13 cellular contexts compared by ENCODE assay signal in genomic region chr5:131610198-131611063, GRCh38. TPM values are rescaled to one million over a fixed set of nuclear protein-coding genes. Genes with fewer than 3 reads are reported as not detected.
DNase-seq lines count a peak whose midpoint lies in the region; ATAC-seq and TF ChIP-seq lines count a peak whose summit lies in the region.
"Had no signal": no experiment of that assay in that cellular context is flagged by ENCODE, and none has a peak within 500 bp of the region (broad histone marks: within the 10 kb centered on the region; RNA-seq: fewer than 3 reads in every experiment).

No MANE protein-coding gene starts in this region.

- H3K36me3 ChIP-seq in breast epithelium (no peaks in the 10 kb centered on the region), hepatocyte (replicated peaks; ENCODE audit: insufficient read depth, low read depth) (no peaks in the 10 kb centered on the region), thoracic aorta (no peaks in the 10 kb centered on the region), suprapubic skin (no peaks in the 10 kb centered on the region)
- H3K36me3 ChIP-seq: spleen had no signal

- peaks cover 84% of the 10 kb centered on the region for H3K79me2 ChIP-seq in hepatocyte

- H3K4me3 ChIP-seq in breast epithelium (no peak overlapping the region), hepatocyte (no peak overlapping the region), thoracic aorta (no peak overlapping the region), suprapubic skin (no peak overlapping the region)
- H3K4me3 ChIP-seq: spleen had no signal

- 53% methylated on average over 6 of the region's 6 CpGs for WGBS in hepatocyte (ENCODE audit: low lambda C conversion rate, missing lambda C conversion rate)
- 72% methylated on average over 6 of the region's 6 CpGs for WGBS in suprapubic skin

- ATAC-seq in WTC11, result peak; percentile 46; the same call in 1 of the 2 replicates
- no peak for ATAC-seq in thoracic aorta (ENCODE audit: insufficient number of reproducible peaks, low FRiP score, low read depth)

- H3K27ac Mint-ChIP-seq in MCF 10A (ENCODE audit: low read depth, unreplicated experiment) (no peak overlapping the region), WTC11 (peak overlapping the region; percentile 61; the same call in 1 of the 2 replicates)

- TF ChIP-seq CTCF in MCF 10A (IDR thresholded peaks at IDR 0.05; ENCODE audit: unreplicated experiment), result no peak
- no peak for TF ChIP-seq CTCF in breast epithelium (IDR thresholded peaks at IDR 0.05)
- no peak for TF ChIP-seq CTCF in WTC11 (IDR thresholded peaks at IDR 0.05)
- TF ChIP-seq CTCF in hepatocyte (IDR thresholded peaks at IDR 0.05; ENCODE audit: poor library complexity), result no peak
- TF ChIP-seq CTCF in thoracic aorta (IDR thresholded peaks at IDR 0.05), result no peak
- no peak for TF ChIP-seq CTCF in suprapubic skin (IDR thresholded peaks at IDR 0.05)

- CTCF ChIA-PET in MCF 10A (lab: Yijun Ruan, JAX) (interaction anchor here (0.6 to 5.6 kb wide), 5 partner anchors 9 to 429 kb away, joined by 3 to 55 read pairs (median 4); no protein-coding TSS in a partner anchor), WTC11 (lab: Charles Lee) (interaction anchor here (0.5 kb wide), 1 partner anchor 276 kb away, joined by 3 read pairs; no protein-coding TSS in a partner anchor)

- no peaks in the 10 kb centered on the region for H3K27me3 ChIP-seq in breast epithelium
- no peaks in the 10 kb centered on the region for H3K27me3 ChIP-seq in hepatocyte
- no peaks in the 10 kb centered on the region for H3K27me3 ChIP-seq in thoracic aorta (replicated peaks; ENCODE audit: insufficient read depth)
- no peaks in the 10 kb centered on the region for H3K27me3 ChIP-seq in suprapubic skin
- H3K27me3 ChIP-seq: spleen had no signal

- H3K9me2 ChIP-seq in hepatocyte (replicated peaks; ENCODE audit: insufficient read depth), result no peaks in the 10 kb centered on the region

- no peak overlapping the region for H2AFZ ChIP-seq in hepatocyte

- H3K4me1 Mint-ChIP-seq in MCF 10A (ENCODE audit: insufficient read depth, unreplicated experiment) (peaks cover 29% of the 10 kb centered on the region), WTC11 (peaks cover 42% of the 10 kb centered on the region)

- H3K9me3 ChIP-seq in breast epithelium, result no peaks in the 10 kb centered on the region
- no peaks in the 10 kb centered on the region for H3K9me3 ChIP-seq in hepatocyte (ENCODE audit: low read depth)
- no peaks in the 10 kb centered on the region for H3K9me3 ChIP-seq in thoracic aorta
- no peaks in the 10 kb centered on the region for H3K9me3 ChIP-seq in suprapubic skin
- H3K9me3 ChIP-seq: spleen had no signal

- no peak overlapping the region for H3K27ac ChIP-seq in breast epithelium
- peak overlapping the region; percentile 43 for H3K27ac ChIP-seq in hepatocyte
- peak overlapping the region; percentile 2 to 71 for H3K27ac ChIP-seq in thoracic aorta
- no peak overlapping the region for H3K27ac ChIP-seq in suprapubic skin
- H3K27ac ChIP-seq: spleen had no signal

- no peak for TF ChIP-seq EP300 in suprapubic skin (IDR thresholded peaks at IDR 0.05)

- H3K4me1 ChIP-seq in breast epithelium (no peaks in the 10 kb centered on the region), hepatocyte (ENCODE audit: insufficient read depth) (peaks cover 19% of the 10 kb centered on the region), thoracic aorta (ENCODE audit: control insufficient read depth in 1 of 2, low read depth in 2 of 2) (peaks cover 26 to 39% of the 10 kb centered on the region in 2 donors), suprapubic skin (peaks cover 9% of the 10 kb centered on the region)

- no peak overlapping the region for H3K4me3 Mint-ChIP-seq in MCF 10A (ENCODE audit: unreplicated experiment)
- no peak overlapping the region for H3K4me3 Mint-ChIP-seq in WTC11

- no peak for TF ChIP-seq POLR2A in breast epithelium (IDR thresholded peaks at IDR 0.05)
- TF ChIP-seq POLR2A in suprapubic skin (IDR thresholded peaks at IDR 0.05), result no peak

- H3K36me3 Mint-ChIP-seq in MCF 10A (ENCODE audit: insufficient read depth, unreplicated experiment) (no peaks in the 10 kb centered on the region), WTC11 (no peaks in the 10 kb centered on the region)

- no peaks in the 10 kb centered on the region for H3K27me3 Mint-ChIP-seq in MCF 10A (ENCODE audit: insufficient read depth, unreplicated experiment)
- no peaks in the 10 kb centered on the region for H3K27me3 Mint-ChIP-seq in WTC11 (ENCODE audit: low read depth)

- DNase-seq in MCF 10A (ENCODE audit: unreplicated experiment), result peak; percentile 42
- DNase-seq in breast epithelium (ENCODE audit: low spot score in 2 of 2), result no peak
- DNase-seq in WTC11 (ENCODE audit: low spot score), result no peak
- DNase-seq in hepatocyte (ENCODE audit: low spot score), result peak; percentile 34
- no peak for DNase-seq in thoracic aorta (ENCODE audit: low spot score)
- DNase-seq in GOT3 (lab: John Stamatoyannopoulos, UW), result no peak
- DNase-seq in suprapubic skin (ENCODE audit: low spot score in 2 of 2), result no peak
- no peak for DNase-seq in NCI-H1436 treated with DMSO at 0.1 percent for 48 hours (lab: John Stamatoyannopoulos, UW)
- DNase-seq: cerebellar nuclear complex; NCI-H1417; SHP77; spleen; stimulated activated naive CD4-positive, alpha-beta T cell treated with Interleukin-2 at 50 U/mL for 16 hours had no signal

- peak overlapping the region; percentile 38 for H3K4me2 ChIP-seq in hepatocyte

- intact Hi-C loops in MCF 10A (cut with micrococcal nuclease), result no loop called here
- intact Hi-C loops in breast epithelium (cut with DNase I; ENCODE audit: low total_unique reads), result no loop called here

- POLR2A ChIA-PET in MCF 10A (lab: Yijun Ruan, JAX), result interaction anchor here (0.6 to 1.4 kb wide), 5 partner anchors 10 to 374 kb away, joined by 3 to 4 read pairs (median 3); no protein-coding TSS in a partner anchor
- POLR2A ChIA-PET in WTC11 (lab: Charles Lee), result interaction anchor here (1.9 kb wide), 1 partner anchor 187 kb away, joined by 4 read pairs; the partner anchor contains the start of gene FNIP1

- BruUV-seq in MCF 10A (replicated peaks; lab: Mats Ljungman, UMichigan), result no TSS peak

- H4K20me1 ChIP-seq in hepatocyte (ENCODE audit: insufficient read depth, poor library complexity, severe bottlenecking), result peaks cover 5% of the 10 kb centered on the region

- no peaks in the 10 kb centered on the region for H3K9me3 Mint-ChIP-seq in MCF 10A (ENCODE audit: unreplicated experiment)
- H3K9me3 Mint-ChIP-seq in WTC11, result no peaks in the 10 kb centered on the region

TF ChIP-seq in WTC11, 78 proteins besides CTCF, POLR2A, EP300 and RAD21:
- TF ChIP-seq ZNF232 (CRISPR knock-in tag; IDR thresholded peaks at IDR 0.05) (no peak), TEAD1 (CRISPR knock-in tag; IDR thresholded peaks at IDR 0.05) (no peak)

RNA-seq across cellular contexts. Expression of gene RAPGEF6, which starts 24.6 kb away (rescaled TPM):
- total RNA-seq in MCF 10A (2022) (20.5 and 23.4 TPM in 2 replicates), breast epithelium (10 to 100 TPM; 21.8 to 56.3 (median 31.5) TPM), WTC11 (2021) (18.0 to 19.5 TPM (median 18.1 TPM) in 3 replicates), hepatocyte (13.3 and 13.7 TPM in 2 replicates), thoracic aorta (10 to 100 TPM; 16.5 to 50.0 TPM), suprapubic skin (10 to 100 TPM; 17.8 to 38.3 (median 20.6) TPM)
- 4.2 and 4.7 TPM in 2 replicates for polyA plus RNA-seq in hepatocyte

Comparison
In these comparisons a context has a peak if more than half of its experiments do, and no peak if none do; other contexts are left out.
1. DNase-seq: peak in MCF 10A (single experiment) and hepatocyte (single experiment); none in breast epithelium (0 of 2), WTC11 (single experiment), thoracic aorta (single experiment), GOT3 (single experiment), suprapubic skin (0 of 2) and NCI-H1436 treated with DMSO at 0.1 percent for 48 hours (single experiment).
2. H3K27ac ChIP-seq: peak in hepatocyte (single experiment) and thoracic aorta (2 of 2); none in breast epithelium (0 of 2) and suprapubic skin (single experiment).